Comparison of ENCODE assay signal across 9 cellular contexts in the genomic region with DNA sequence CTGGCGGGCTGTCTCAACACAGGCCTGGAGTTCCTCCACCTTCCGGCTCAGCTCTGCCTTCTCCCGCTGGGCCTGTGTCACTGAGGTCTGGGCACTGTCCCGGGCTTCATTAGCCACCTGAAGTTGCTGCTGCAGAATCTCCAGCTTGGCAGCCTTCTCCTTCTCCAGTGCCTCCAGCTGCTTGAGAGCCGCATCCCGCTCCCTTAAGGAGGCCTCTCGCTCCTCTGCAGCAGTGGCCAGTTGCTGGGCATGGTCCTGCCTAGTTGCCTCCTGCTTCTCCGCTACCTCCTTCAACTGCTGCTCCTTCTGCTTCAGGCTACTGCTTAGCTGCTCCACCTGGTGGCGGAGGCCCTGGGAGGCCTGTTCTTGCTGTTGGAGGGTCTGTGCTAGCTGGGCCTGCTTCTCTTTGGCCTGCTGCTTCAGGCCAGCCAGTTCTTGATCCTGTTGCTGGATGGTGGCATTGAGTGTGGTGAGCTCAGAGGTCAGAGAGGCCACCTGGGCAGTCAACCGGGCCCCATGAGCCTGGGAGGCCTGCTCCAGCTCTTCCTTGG. TPM values are rescaled to one million over a fixed set of nuclear protein-coding genes. Genes with fewer than 3 reads are reported as not detected.
A peak's percentile ranks its signal among the peaks of the same experiment; 100 is the strongest.
DNase-seq lines count a peak whose midpoint lies in the region; ATAC-seq and TF ChIP-seq lines count a peak whose summit lies in the region.
"Had no signal": no experiment of that assay in that cellular context is flagged by ENCODE, and none has a peak within 500 bp of the region (broad histone marks: within the 10 kb centered on the region; RNA-seq: fewer than 3 reads in every experiment).

No MANE protein-coding gene starts in this region.

- no peaks in the 10 kb centered on the region for H3K9me2 ChIP-seq in PC-3 (replicated peaks; ENCODE audit: low read length)

- H3K79me2 ChIP-seq in PC-3 (ENCODE audit: low read length), result no peaks in the 10 kb centered on the region

- peak; percentile 62 for DNase-seq in activated effector memory CD4-positive, alpha-beta T cell treated with anti-CD3 and anti-CD28 coated beads, Interleukin-2, amount 50 U/mL, for 16 hours
- DNase-seq in activated effector memory CD4-positive, alpha-beta T cell treated with Interleukin-2 at 50 U/mL for 16 hours, result no peak
- peak; percentile 42 for DNase-seq in PC-3
- DNase-seq in fibroblast of pulmonary artery (ENCODE audit: low read depth), result peak; percentile 36
- DNase-seq in stimulated activated naive B cell treated with anti-CD40 and anti-IgM and Interleukin-4, amounts not matched to agents 10 μg/mL and 1 μg/mL and 100 μg/mL, for 72 hours, result no peak
- DNase-seq in gastrocnemius medialis, result no peak
- DNase-seq in effector memory CD4-positive, alpha-beta T cell, result no peak
- DNase-seq: activated CD4-positive, alpha-beta T cell treated with anti-CD3 and anti-CD28 coated beads for 4 hours had no signal

- no peak for TF ChIP-seq POLR2A in gastrocnemius medialis (IDR thresholded peaks at IDR 0.05)

- in situ Hi-C loops in gastrocnemius medialis (cut with MboI; ENCODE audit: low sequenced_read_pairs in 4 of 4), result no loop called here

- no peaks in the 10 kb centered on the region for H3F3A ChIP-seq in PC-3 (ENCODE audit: low read length, unreplicated experiment)

- H3K36me3 Mint-ChIP-seq in stimulated activated naive B cell treated with anti-CD40 and anti-IgM and Interleukin-4, amounts not matched to agents 10 μg/mL and 1 μg/mL and 100 μg/mL, for 72 hours, result peaks cover 68 to 82% of the 10 kb centered on the region in 2 donors

- peak overlapping the region; percentile 76 for H3K27ac Mint-ChIP-seq in stimulated activated naive B cell treated with anti-CD40 and anti-IgM and Interleukin-4, amounts not matched to agents 10 μg/mL and 1 μg/mL and 100 μg/mL, for 72 hours

- no peak overlapping the region for H3K4me3 Mint-ChIP-seq in stimulated activated naive B cell treated with anti-CD40 and anti-IgM and Interleukin-4, amounts not matched to agents 10 μg/mL and 1 μg/mL and 100 μg/mL, for 72 hours

- CTCF ChIA-PET in PC-3 (lab: Charles Lee), result interaction anchor here (0.6 to 1.8 kb wide), 2 partner anchors 10 to 20 kb away, joined by 3 to 5 read pairs; no protein-coding TSS in a partner anchor

- H3K27ac ChIP-seq in PC-3 (ENCODE audit: low read length), result no peak overlapping the region
- peak overlapping the region in 1 of 4 donors; percentile 66 for H3K27ac ChIP-seq in gastrocnemius medialis
- no peak overlapping the region for H3K27ac ChIP-seq in effector memory CD4-positive, alpha-beta T cell (ENCODE audit: insufficient read depth, low read length, poor library complexity, severe bottlenecking)

- no peak overlapping the region for H2AFZ ChIP-seq in PC-3 (ENCODE audit: low read length)

- TF ChIP-seq CTCF in PC-3 (conservative IDR thresholded peaks at IDR 0.05; ENCODE audit: low read depth, low read length) (peak; percentile 65), fibroblast of pulmonary artery (IDR thresholded peaks at IDR 0.05; ENCODE audit: low read length, missing control alignments) (peak; percentile 43), gastrocnemius medialis (IDR thresholded peaks at IDR 0.05 in 4 of 5, conservative IDR thresholded peaks at IDR 0.05 in 1 of 5) (peak in 2 of 5 experiments; percentile 5 to 30)

- no peaks in the 10 kb centered on the region for H3K9me3 Mint-ChIP-seq in stimulated activated naive B cell treated with anti-CD40 and anti-IgM and Interleukin-4, amounts not matched to agents 10 μg/mL and 1 μg/mL and 100 μg/mL, for 72 hours

- H3K36me3 ChIP-seq in PC-3 (ENCODE audit: low read depth, low read length), result peaks cover 86% of the 10 kb centered on the region
- H3K36me3 ChIP-seq in gastrocnemius medialis, result peaks cover 9 to 94% of the 10 kb centered on the region in 2 donors
- H3K36me3 ChIP-seq in effector memory CD4-positive, alpha-beta T cell (ENCODE audit: control insufficient read depth, insufficient read depth, low read length), result peaks cover 99% of the 10 kb centered on the region

- H3K27me3 Mint-ChIP-seq in stimulated activated naive B cell treated with anti-CD40 and anti-IgM and Interleukin-4, amounts not matched to agents 10 μg/mL and 1 μg/mL and 100 μg/mL, for 72 hours, result no peaks in the 10 kb centered on the region

- intact Hi-C loops in PC-3 (cut with micrococcal nuclease) (no loop called here), gastrocnemius medialis (cut with DNase I; ENCODE audit: low total_unique reads) (no loop called here)

- no TSS peak for BruUV-seq in PC-3 (replicated peaks; lab: Mats Ljungman, UMichigan)

- POLR2A ChIA-PET in PC-3 (lab: Charles Lee; ENCODE audit: unreplicated experiment), result no interaction called here

- peaks cover 6 to 36% of the 10 kb centered on the region in 2 donors for H3K4me1 Mint-ChIP-seq in stimulated activated naive B cell treated with anti-CD40 and anti-IgM and Interleukin-4, amounts not matched to agents 10 μg/mL and 1 μg/mL and 100 μg/mL, for 72 hours

- H3K27me3 ChIP-seq in PC-3 (ENCODE audit: low read length) (no peaks in the 10 kb centered on the region), gastrocnemius medialis (no peaks in the 10 kb centered on the region)
- H3K27me3 ChIP-seq in effector memory CD4-positive, alpha-beta T cell (replicated peaks; ENCODE audit: control insufficient read depth, insufficient read depth, low read length, poor library complexity, severe bottlenecking), result no peaks in the 10 kb centered on the region

- H4K20me1 ChIP-seq in PC-3 (ENCODE audit: low read length), result no peaks in the 10 kb centered on the region; the same call in 1 of the 2 replicates

- ATAC-seq in PC-3 (peak; percentile 48), gastrocnemius medialis (no peak), HG02571 (IDR thresholded peaks at IDR 0.05; ENCODE audit: unreplicated experiment) (no peak)
- ATAC-seq in stimulated activated naive B cell treated with anti-CD40 and anti-IgM and Interleukin-4, amounts not matched to agents 10 μg/mL and 1 μg/mL and 100 μg/mL, for 72 hours (replicated peaks), result peak; percentile 45 to 47

- H3K4me1 ChIP-seq in PC-3 (ENCODE audit: insufficient read depth, low read length) (no peaks in the 10 kb centered on the region), gastrocnemius medialis (peaks cover 41 to 43% of the 10 kb centered on the region in 2 donors)
- H3K4me1 ChIP-seq in effector memory CD4-positive, alpha-beta T cell (ENCODE audit: control insufficient read depth, insufficient read depth, low read length, poor library complexity, severe bottlenecking), result no peaks in the 10 kb centered on the region

- H3K4me3 ChIP-seq in PC-3 (ENCODE audit: low read length), result no peak overlapping the region
- H3K4me3 ChIP-seq in fibroblast of pulmonary artery (replicated peaks; ENCODE audit: low read depth, low read length), result no peak overlapping the region
- H3K4me3 ChIP-seq in gastrocnemius medialis, result no peak overlapping the region
- no peak overlapping the region for H3K4me3 ChIP-seq in effector memory CD4-positive, alpha-beta T cell (ENCODE audit: insufficient read depth, low read depth, low read length, poor library complexity, severe bottlenecking)

- H3K9me3 ChIP-seq in PC-3 (ENCODE audit: low read length), result no peaks in the 10 kb centered on the region
- no peaks in the 10 kb centered on the region for H3K9me3 ChIP-seq in gastrocnemius medialis
- H3K9me3 ChIP-seq in effector memory CD4-positive, alpha-beta T cell (ENCODE audit: control insufficient read depth, low read length), result no peaks in the 10 kb centered on the region

- no peak overlapping the region for H3K9ac ChIP-seq in PC-3 (ENCODE audit: low read length)

- no peak overlapping the region for H3K4me2 ChIP-seq in PC-3 (ENCODE audit: low read length)

RNA-seq across cellular contexts. Expression of gene IL18BP, which starts 16.9 kb away (rescaled TPM):
- total RNA-seq in PC-3 (2014; rRNA removed) (6.5 and 7.2 TPM in 2 replicates), gastrocnemius medialis (1 to 10 TPM in 3 of 4 donors, under 1 TPM in 1; 0.91 to 3.0 (median 2.5) TPM)

Comparison
In these comparisons a context has a peak if more than half of its experiments do, and no peak if none do; other contexts are left out.
1. DNase-seq: peak in activated effector memory CD4-positive, alpha-beta T cell treated with anti-CD3 and anti-CD28 coated beads, Interleukin-2, amount 50 U/mL, for 16 hours (single experiment), PC-3 (single experiment) and fibroblast of pulmonary artery (single experiment); none in activated effector memory CD4-positive, alpha-beta T cell treated with Interleukin-2 at 50 U/mL for 16 hours (single experiment), stimulated activated naive B cell treated with anti-CD40 and anti-IgM and Interleukin-4, amounts not matched to agents 10 μg/mL and 1 μg/mL and 100 μg/mL, for 72 hours (single experiment), gastrocnemius medialis (0 of 2) and effector memory CD4-positive, alpha-beta T cell (0 of 3).
2. ATAC-seq: peak in PC-3 (single experiment) and stimulated activated naive B cell treated with anti-CD40 and anti-IgM and Interleukin-4, amounts not matched to agents 10 μg/mL and 1 μg/mL and 100 μg/mL, for 72 hours (2 of 2); none in gastrocnemius medialis (0 of 2) and HG02571 (single experiment).